ENCODE assay signal across 11 cellular contexts in the genomic region with DNA sequence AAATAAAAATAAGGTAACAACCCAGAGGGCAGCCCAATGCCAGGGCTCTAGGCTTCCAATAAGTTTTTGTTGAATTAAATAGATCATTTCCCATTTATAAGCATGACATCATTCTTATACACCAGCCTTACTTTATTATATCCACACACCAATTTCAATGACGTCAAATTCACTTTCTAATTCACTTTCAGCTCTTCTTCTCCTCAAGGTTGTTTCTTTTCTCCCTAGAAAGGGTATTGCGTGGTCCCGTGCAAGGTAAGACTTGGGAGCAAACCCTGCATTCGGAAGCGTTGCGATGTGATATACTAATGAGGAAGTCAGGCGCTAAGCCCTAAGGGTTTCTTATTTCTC. TPM values are rescaled to one million over a fixed set of nuclear protein-coding genes. Genes with fewer than 3 reads are reported as not detected.
DNase-seq lines count a peak whose midpoint lies in the region; ATAC-seq and TF ChIP-seq lines count a peak whose summit lies in the region.
"Had no signal": no experiment of that assay in that cellular context is flagged by ENCODE, and none has a peak within 500 bp of the region (broad histone marks: within the 10 kb centered on the region; RNA-seq: fewer than 3 reads in every experiment).

No MANE protein-coding gene starts in this region.

- no peak for TF ChIP-seq CTCF in colonic mucosa (IDR thresholded peaks at IDR 0.05)

- peak overlapping the region; percentile 45 for H3K4me3 ChIP-seq in colonic mucosa
- peak overlapping the region; percentile 35 for H3K4me3 ChIP-seq in mucosa of stomach (ENCODE audit: low read length)
- no peak overlapping the region for H3K4me3 ChIP-seq in naive thymus-derived CD4-positive, alpha-beta T cell (ENCODE audit: low read length)

- no peak overlapping the region for H3K27ac Mint-ChIP-seq in stimulated activated naive CD8-positive, alpha-beta T cell treated with anti-CD3 and anti-CD28 coated beads, Interleukin-15, Interleukin-2, amounts not matched to agents 100 ng/mL and 50 ng/mL, for 24 hours
- no peak overlapping the region for H3K27ac Mint-ChIP-seq in naive thymus-derived CD4-positive, alpha-beta T cell
- H3K27ac Mint-ChIP-seq: activated naive CD8-positive, alpha-beta T cell; T-helper 17 cell had no signal

- H3K27me3 ChIP-seq in colonic mucosa: peaks cover 23% of the 10 kb centered on the region
- H3K27me3 ChIP-seq in mucosa of stomach (ENCODE audit: control insufficient read depth, insufficient read depth, low read length): peaks cover 14% of the 10 kb centered on the region
- peaks cover 0 to 3% of the 10 kb centered on the region in 2 donors for H3K27me3 ChIP-seq in naive thymus-derived CD4-positive, alpha-beta T cell (ENCODE audit: control insufficient read depth in 2 of 2, insufficient read depth in 2 of 2, low read length in 2 of 2)

- H3K9me3 ChIP-seq in colonic mucosa (no peaks in the 10 kb centered on the region), mucosa of stomach (ENCODE audit: control insufficient read depth, low read length) (no peaks in the 10 kb centered on the region)
- no peaks in the 10 kb centered on the region for H3K9me3 ChIP-seq in naive thymus-derived CD4-positive, alpha-beta T cell (ENCODE audit: control insufficient read depth in 2 of 3, low read length in 3 of 3)

- no peaks in the 10 kb centered on the region for H3K36me3 Mint-ChIP-seq in stimulated activated naive CD8-positive, alpha-beta T cell treated with anti-CD3 and anti-CD28 coated beads, Interleukin-15, Interleukin-2, amounts not matched to agents 100 ng/mL and 50 ng/mL, for 24 hours (ENCODE audit: low read depth)
- peaks cover 0 to 11% (median 0%) of the 10 kb centered on the region in 5 donors for H3K36me3 Mint-ChIP-seq in naive thymus-derived CD4-positive, alpha-beta T cell
- H3K36me3 Mint-ChIP-seq in activated T-cell treated with anti-CD3 and anti-CD28 coated beads, Interleukin-2, amount 50 U/mL, for 4 hours (ENCODE audit: insufficient read depth): no peaks in the 10 kb centered on the region
- H3K36me3 Mint-ChIP-seq: activated naive CD8-positive, alpha-beta T cell had no signal

- H3K9ac ChIP-seq in colonic mucosa (ENCODE audit: low read depth in 2 of 2, low read length in 2 of 2) (no peak overlapping the region), mucosa of stomach (ENCODE audit: low read length) (peak overlapping the region; percentile 60)

- peak overlapping the region; percentile 34 for H3K4me3 Mint-ChIP-seq in stimulated activated naive CD8-positive, alpha-beta T cell treated with anti-CD3 and anti-CD28 coated beads, Interleukin-15, Interleukin-2, amounts not matched to agents 100 ng/mL and 50 ng/mL, for 24 hours
- peak overlapping the region in 4 of 10 donors; percentile 9 to 56 (median 20) for H3K4me3 Mint-ChIP-seq in naive thymus-derived CD4-positive, alpha-beta T cell
- no peak overlapping the region for H3K4me3 Mint-ChIP-seq in activated T-cell treated with anti-CD3 and anti-CD28 coated beads, Interleukin-2, amount 50 U/mL, for 4 hours
- H3K4me3 Mint-ChIP-seq: activated naive CD8-positive, alpha-beta T cell; T-helper 17 cell had no signal

- peaks cover 16% of the 10 kb centered on the region for H3K4me1 Mint-ChIP-seq in stimulated activated naive CD8-positive, alpha-beta T cell treated with anti-CD3 and anti-CD28 coated beads, Interleukin-15, Interleukin-2, amounts not matched to agents 100 ng/mL and 50 ng/mL, for 24 hours (ENCODE audit: low read depth)
- H3K4me1 Mint-ChIP-seq in naive thymus-derived CD4-positive, alpha-beta T cell: peaks cover 6 to 17% (median 14%) of the 10 kb centered on the region in 7 donors
- peaks cover 18% of the 10 kb centered on the region for H3K4me1 Mint-ChIP-seq in activated T-cell treated with anti-CD3 and anti-CD28 coated beads, Interleukin-2, amount 50 U/mL, for 4 hours (ENCODE audit: low read depth)

- DNase-seq in stimulated activated naive CD8-positive, alpha-beta T cell treated with anti-CD3 and anti-CD28 coated beads, Interleukin-15, Interleukin-2, amounts not matched to agents 100 U/mL and 50 U/mL, for 24 hours: no peak
- DNase-seq in colonic mucosa (no peak), NAMALWA (ENCODE audit: low spot score) (no peak)
- DNase-seq in naive thymus-derived CD4-positive, alpha-beta T cell: no peak
- DNase-seq in activated T-cell treated with anti-CD3 and anti-CD28 coated beads, Interleukin-2, amount 50 U/mL, for 4 hours: no peak
- DNase-seq in stimulated activated CD4-positive, alpha-beta T cell treated with anti-CD3 and anti-CD28 coated beads, Interleukin-1b, Interleukin-23, amount 100 ng/mL, for 48 hours: no peak
- DNase-seq: NCI-H2081, T-helper 17 cell had no signal

- peaks cover 69% of the 10 kb centered on the region for H3K27me3 Mint-ChIP-seq in stimulated activated naive CD8-positive, alpha-beta T cell treated with anti-CD3 and anti-CD28 coated beads, Interleukin-15, Interleukin-2, amounts not matched to agents 100 ng/mL and 50 ng/mL, for 24 hours
- H3K27me3 Mint-ChIP-seq in naive thymus-derived CD4-positive, alpha-beta T cell: peaks cover 68 to 84% (median 79%) of the 10 kb centered on the region in 5 donors
- H3K27me3 Mint-ChIP-seq in activated T-cell treated with anti-CD3 and anti-CD28 coated beads, Interleukin-2, amount 50 U/mL, for 4 hours (ENCODE audit: low read depth): peaks cover 72% of the 10 kb centered on the region

- no peak overlapping the region for H3K27ac ChIP-seq in colonic mucosa
- H3K27ac ChIP-seq in naive thymus-derived CD4-positive, alpha-beta T cell (ENCODE audit: low read depth, low read length): no peak overlapping the region

- H3K9me3 Mint-ChIP-seq in stimulated activated naive CD8-positive, alpha-beta T cell treated with anti-CD3 and anti-CD28 coated beads, Interleukin-15, Interleukin-2, amounts not matched to agents 100 ng/mL and 50 ng/mL, for 24 hours: no peaks in the 10 kb centered on the region
- peaks cover 0 to 9% (median 3%) of the 10 kb centered on the region in 11 donors for H3K9me3 Mint-ChIP-seq in naive thymus-derived CD4-positive, alpha-beta T cell
- H3K9me3 Mint-ChIP-seq in activated T-cell treated with anti-CD3 and anti-CD28 coated beads, Interleukin-2, amount 50 U/mL, for 4 hours: no peaks in the 10 kb centered on the region

- CTCF ChIA-PET in naive thymus-derived CD4-positive, alpha-beta T cell (lab: Charles Lee): no interaction called here

- ATAC-seq in stimulated activated naive CD8-positive, alpha-beta T cell treated with anti-CD3 and anti-CD28 coated beads, Interleukin-15, Interleukin-2, amounts not matched to agents 100 U/mL and 50 U/mL, for 24 hours: no peak
- ATAC-seq in naive thymus-derived CD4-positive, alpha-beta T cell: no peak
- ATAC-seq in activated T-cell treated with anti-CD3 and anti-CD28 coated beads, Interleukin-2, amount 50 U/mL, for 4 hours: no peak
- ATAC-seq: T-helper 17 cell had no signal

- H3K36me3 ChIP-seq in colonic mucosa: no peaks in the 10 kb centered on the region
- no peaks in the 10 kb centered on the region for H3K36me3 ChIP-seq in mucosa of stomach (ENCODE audit: control insufficient read depth, insufficient read depth, low read length)
- H3K36me3 ChIP-seq in naive thymus-derived CD4-positive, alpha-beta T cell (ENCODE audit: control insufficient read depth in 2 of 3, insufficient read depth in 3 of 3, low read length in 3 of 3): no peaks in the 10 kb centered on the region

- intact Hi-C loops in colonic mucosa (cut with DNase I): no loop called here
- intact Hi-C loops in naive thymus-derived CD4-positive, alpha-beta T cell (cut with micrococcal nuclease): no loop called here

- POLR2A ChIA-PET in naive thymus-derived CD4-positive, alpha-beta T cell (lab: Charles Lee): no interaction called here

- peaks cover 8% of the 10 kb centered on the region for H3K4me1 ChIP-seq in colonic mucosa
- H3K4me1 ChIP-seq in mucosa of stomach (ENCODE audit: control insufficient read depth, insufficient read depth, low read length): peaks cover 12% of the 10 kb centered on the region
- no peaks in the 10 kb centered on the region for H3K4me1 ChIP-seq in naive thymus-derived CD4-positive, alpha-beta T cell (ENCODE audit: control insufficient read depth in 2 of 2, insufficient read depth in 2 of 2, low read length in 2 of 2)

RNA-seq across cellular contexts. Expression of a gene that starts 1.1 kb away (rescaled TPM):
- under 1 TPM in 1 of 2 donors, not detected in 1; 0.82 TPM for total RNA-seq in colonic mucosa
- total RNA-seq in naive thymus-derived CD4-positive, alpha-beta T cell: not detected
- polyA plus RNA-seq in naive thymus-derived CD4-positive, alpha-beta T cell: not detected
- under 1 TPM; 0.30 to 0.46 (median 0.42) TPM for total RNA-seq in activated T-cell treated with anti-CD3 and anti-CD28 coated beads, Interleukin-2, amount 50 U/mL, for 4 hours
- total RNA-seq: T-helper 17 cell had no signal
